In the genomic region with DNA sequence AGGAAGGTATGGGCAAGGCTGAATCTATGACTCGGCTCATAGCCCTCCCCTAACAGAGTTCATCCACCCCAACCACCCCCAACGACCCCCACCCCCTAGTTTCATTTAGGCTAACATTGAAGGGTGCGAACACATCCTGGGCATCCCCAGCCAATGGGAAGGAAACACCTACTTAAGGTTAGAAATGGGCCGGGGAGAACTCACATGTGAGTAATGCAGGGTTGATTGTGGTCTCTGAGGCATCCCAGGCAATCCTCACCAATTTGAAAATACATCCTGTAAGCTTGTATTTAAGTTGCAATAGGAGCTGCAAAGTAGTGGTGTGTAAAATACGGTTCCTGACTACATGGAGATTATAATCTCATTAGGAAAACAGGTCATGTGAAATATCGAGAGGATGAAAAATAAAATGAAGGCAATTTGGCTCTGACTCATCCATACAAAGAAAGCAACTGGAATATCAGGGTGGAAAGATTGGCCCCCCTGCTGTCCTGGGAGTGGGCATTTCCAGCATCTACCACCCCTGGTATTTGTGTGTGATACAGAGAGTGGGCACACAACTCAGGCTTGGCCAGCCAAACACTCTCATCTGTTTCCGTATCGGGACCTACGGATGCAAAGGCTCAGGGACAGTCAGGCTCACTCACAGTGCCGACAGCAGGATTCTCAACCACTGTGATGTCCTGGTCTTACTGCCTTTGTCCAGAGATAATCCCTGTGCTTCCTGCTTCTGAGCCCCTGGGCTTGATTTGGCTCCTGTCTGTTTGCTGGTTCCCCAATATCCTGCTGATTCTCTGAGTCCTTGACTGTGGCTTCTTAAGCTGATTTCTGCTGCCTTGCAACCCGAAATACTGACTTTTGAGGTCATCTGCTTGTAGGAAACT, we compare ENCODE assay signal across 14 cellular contexts.
A peak's percentile ranks its signal among the peaks of the same experiment; 100 is the strongest.
DNase-seq lines count a peak whose midpoint lies in the region; ATAC-seq, FAIRE-seq and TF ChIP-seq lines count a peak whose summit lies in the region.
"Had no signal": no experiment of that assay in that cellular context is flagged by ENCODE, and none has a peak within 500 bp of the region (broad histone marks: within the 10 kb centered on the region; RNA-seq: fewer than 3 reads in every experiment).

No MANE protein-coding gene starts in this region.

- DNase-seq in HTR-8/SVneo (ENCODE audit: insufficient read length, low spot score), result peak; percentile 26
- DNase-seq in WTC11 (ENCODE audit: low spot score), result no peak
- peak; percentile 24 for DNase-seq in iPS-NIHi7 (ENCODE audit: extremely low spot score)
- DNase-seq in frontal cortex (ENCODE audit: low spot score in 2 of 2), result no peak
- DNase-seq in HAP-1 (ENCODE audit: low spot score in 2 of 2), result no peak
- DNase-seq in SIG-M5 treated with dmso at 0.1 percent for 504 hours (lab: John Stamatoyannopoulos, UW; ENCODE audit: unreplicated experiment), result no peak
- DNase-seq: Calu3, GDM1, KBM-7, NCI-H1048, NCI-H748 treated with DMSO at 0.1 percent for 48 hours, posterior cingulate gyrus had no signal

- no peaks in the 10 kb centered on the region for H3K9me3 ChIP-seq in HAP-1

- H3K36me3 ChIP-seq in HAP-1 (replicated peaks), result no peaks in the 10 kb centered on the region

- H3K36me3 Mint-ChIP-seq in WTC11, result no peaks in the 10 kb centered on the region

- peak; percentile 77 for ATAC-seq in WTC11
- ATAC-seq in GM18909 (IDR thresholded peaks at IDR 0.05; ENCODE audit: poor library complexity, unreplicated experiment), result no peak

- FAIRE-seq in HTR-8/SVneo (lab: Jason Lieb, UNC) (peak; percentile 26), frontal cortex (lab: Jason Lieb, UNC) (no peak)
- FAIRE-seq: GM12891 had no signal

- peaks cover 7% of the 10 kb centered on the region; the same call in 1 of the 2 replicates for H3K27me3 ChIP-seq in HAP-1 (ENCODE audit: low read depth)

- no peak overlapping the region for H3K4me3 Mint-ChIP-seq in WTC11

- H3K4me3 ChIP-seq in HAP-1, result no peak overlapping the region

- POLR2A ChIA-PET in WTC11 (lab: Charles Lee), result no interaction called here

- H3K4me1 Mint-ChIP-seq in WTC11, result peaks cover 15% of the 10 kb centered on the region

- CTCF ChIA-PET in WTC11 (lab: Charles Lee), result interaction anchor here (1.4 kb wide), 1 partner anchor 122 kb away, joined by 5 read pairs; no protein-coding TSS in a partner anchor

- H3K9me3 Mint-ChIP-seq in WTC11, result no peaks in the 10 kb centered on the region

- no peaks in the 10 kb centered on the region for H3K4me1 ChIP-seq in HAP-1

- no peaks in the 10 kb centered on the region for H3K27me3 Mint-ChIP-seq in WTC11 (ENCODE audit: low read depth)

- in situ Hi-C loops in HAP-1 (cut with MboI; ENCODE audit: low sequenced_read_pairs), result no loop called here

- H3K27ac Mint-ChIP-seq in WTC11, result no peak overlapping the region

- TF ChIP-seq CTCF in WTC11 (IDR thresholded peaks at IDR 0.05), result no peak

TF ChIP-seq in WTC11, 78 proteins besides CTCF, POLR2A, EP300 and RAD21:
- TF ChIP-seq, protein P1, sequence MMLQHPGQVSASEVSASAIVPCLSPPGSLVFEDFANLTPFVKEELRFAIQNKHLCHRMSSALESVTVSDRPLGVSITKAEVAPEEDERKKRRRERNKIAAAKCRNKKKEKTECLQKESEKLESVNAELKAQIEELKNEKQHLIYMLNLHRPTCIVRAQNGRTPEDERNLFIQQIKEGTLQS (CRISPR knock-in tag; conservative IDR thresholded peaks at IDR 0.05), result no peak
- no peak for TF ChIP-seq SP1 (CRISPR knock-in tag; conservative IDR thresholded peaks at IDR 0.05)
- no peak for TF ChIP-seq ZNF671 (CRISPR knock-in tag; IDR thresholded peaks at IDR 0.05)
- no peak for TF ChIP-seq EMX1 (CRISPR knock-in tag; IDR thresholded peaks at IDR 0.05)
- TF ChIP-seq, protein P2, sequence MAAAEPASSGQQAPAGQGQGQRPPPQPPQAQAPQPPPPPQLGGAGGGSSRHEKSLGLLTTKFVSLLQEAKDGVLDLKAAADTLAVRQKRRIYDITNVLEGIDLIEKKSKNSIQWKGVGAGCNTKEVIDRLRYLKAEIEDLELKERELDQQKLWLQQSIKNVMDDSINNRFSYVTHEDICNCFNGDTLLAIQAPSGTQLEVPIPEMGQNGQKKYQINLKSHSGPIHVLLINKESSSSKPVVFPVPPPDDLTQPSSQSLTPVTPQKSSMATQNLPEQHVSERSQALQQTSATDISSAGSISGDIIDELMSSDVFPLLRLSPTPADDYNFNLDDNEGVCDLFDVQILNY (CRISPR knock-in tag; IDR thresholded peaks at IDR 0.05), result no peak
- TF ChIP-seq NR3C1 (CRISPR knock-in tag; conservative IDR thresholded peaks at IDR 0.05; ENCODE audit: low read depth), result no peak
- TF ChIP-seq, protein P3, sequence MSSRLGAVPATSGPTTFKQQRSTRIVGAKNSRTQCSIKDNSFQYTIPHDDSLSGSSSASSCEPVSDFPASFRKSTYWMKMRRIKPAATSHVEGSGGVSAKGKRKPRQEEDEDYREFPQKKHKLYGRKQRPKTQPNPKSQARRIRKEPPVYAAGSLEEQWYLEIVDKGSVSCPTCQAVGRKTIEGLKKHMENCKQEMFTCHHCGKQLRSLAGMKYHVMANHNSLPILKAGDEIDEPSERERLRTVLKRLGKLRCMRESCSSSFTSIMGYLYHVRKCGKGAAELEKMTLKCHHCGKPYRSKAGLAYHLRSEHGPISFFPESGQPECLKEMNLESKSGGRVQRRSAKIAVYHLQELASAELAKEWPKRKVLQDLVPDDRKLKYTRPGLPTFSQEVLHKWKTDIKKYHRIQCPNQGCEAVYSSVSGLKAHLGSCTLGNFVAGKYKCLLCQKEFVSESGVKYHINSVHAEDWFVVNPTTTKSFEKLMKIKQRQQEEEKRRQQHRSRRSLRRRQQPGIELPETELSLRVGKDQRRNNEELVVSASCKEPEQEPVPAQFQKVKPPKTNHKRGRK (CRISPR knock-in tag; IDR thresholded peaks at IDR 0.05; ENCODE audit: borderline replicate concordance), result no peak
- TF ChIP-seq RORB (CRISPR knock-in tag; IDR thresholded peaks at IDR 0.05), result no peak
- TF ChIP-seq, protein P4, sequence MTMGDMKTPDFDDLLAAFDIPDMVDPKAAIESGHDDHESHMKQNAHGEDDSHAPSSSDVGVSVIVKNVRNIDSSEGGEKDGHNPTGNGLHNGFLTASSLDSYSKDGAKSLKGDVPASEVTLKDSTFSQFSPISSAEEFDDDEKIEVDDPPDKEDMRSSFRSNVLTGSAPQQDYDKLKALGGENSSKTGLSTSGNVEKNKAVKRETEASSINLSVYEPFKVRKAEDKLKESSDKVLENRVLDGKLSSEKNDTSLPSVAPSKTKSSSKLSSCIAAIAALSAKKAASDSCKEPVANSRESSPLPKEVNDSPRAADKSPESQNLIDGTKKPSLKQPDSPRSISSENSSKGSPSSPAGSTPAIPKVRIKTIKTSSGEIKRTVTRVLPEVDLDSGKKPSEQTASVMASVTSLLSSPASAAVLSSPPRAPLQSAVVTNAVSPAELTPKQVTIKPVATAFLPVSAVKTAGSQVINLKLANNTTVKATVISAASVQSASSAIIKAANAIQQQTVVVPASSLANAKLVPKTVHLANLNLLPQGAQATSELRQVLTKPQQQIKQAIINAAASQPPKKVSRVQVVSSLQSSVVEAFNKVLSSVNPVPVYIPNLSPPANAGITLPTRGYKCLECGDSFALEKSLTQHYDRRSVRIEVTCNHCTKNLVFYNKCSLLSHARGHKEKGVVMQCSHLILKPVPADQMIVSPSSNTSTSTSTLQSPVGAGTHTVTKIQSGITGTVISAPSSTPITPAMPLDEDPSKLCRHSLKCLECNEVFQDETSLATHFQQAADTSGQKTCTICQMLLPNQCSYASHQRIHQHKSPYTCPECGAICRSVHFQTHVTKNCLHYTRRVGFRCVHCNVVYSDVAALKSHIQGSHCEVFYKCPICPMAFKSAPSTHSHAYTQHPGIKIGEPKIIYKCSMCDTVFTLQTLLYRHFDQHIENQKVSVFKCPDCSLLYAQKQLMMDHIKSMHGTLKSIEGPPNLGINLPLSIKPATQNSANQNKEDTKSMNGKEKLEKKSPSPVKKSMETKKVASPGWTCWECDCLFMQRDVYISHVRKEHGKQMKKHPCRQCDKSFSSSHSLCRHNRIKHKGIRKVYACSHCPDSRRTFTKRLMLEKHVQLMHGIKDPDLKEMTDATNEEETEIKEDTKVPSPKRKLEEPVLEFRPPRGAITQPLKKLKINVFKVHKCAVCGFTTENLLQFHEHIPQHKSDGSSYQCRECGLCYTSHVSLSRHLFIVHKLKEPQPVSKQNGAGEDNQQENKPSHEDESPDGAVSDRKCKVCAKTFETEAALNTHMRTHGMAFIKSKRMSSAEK (CRISPR knock-in tag; IDR thresholded peaks at IDR 0.05; ENCODE audit: borderline replicate concordance), result no peak
- no peak for TF ChIP-seq ELF4 (CRISPR knock-in tag; IDR thresholded peaks at IDR 0.05; ENCODE audit: low read depth)
- TF ChIP-seq ZNF416 (CRISPR knock-in tag; IDR thresholded peaks at IDR 0.05), result no peak
- no peak for TF ChIP-seq FOXJ3 (CRISPR knock-in tag; IDR thresholded peaks at IDR 0.05; ENCODE audit: borderline replicate concordance)
- no peak for TF ChIP-seq PRRX2 (CRISPR knock-in tag; IDR thresholded peaks at IDR 0.05)
- TF ChIP-seq GABPB1 (CRISPR knock-in tag; IDR thresholded peaks at IDR 0.05), result no peak
- TF ChIP-seq HMGA2 (CRISPR knock-in tag; IDR thresholded peaks at IDR 0.05), result no peak
- TF ChIP-seq ZNF396 (CRISPR knock-in tag; IDR thresholded peaks at IDR 0.05; ENCODE audit: borderline replicate concordance), result no peak

Comparison
In these comparisons a context has a peak if more than half of its experiments do, and no peak if none do; other contexts are left out.
1. DNase-seq: peak in HTR-8/SVneo (single experiment) and iPS-NIHi7 (single experiment); none in WTC11 (single experiment), frontal cortex (0 of 2), HAP-1 (0 of 2) and SIG-M5 treated with dmso at 0.1 percent for 504 hours (single experiment).